In genomic region chr9:118003240-118003639, GRCh38 we compare ENCODE assay signal across 2 cellular contexts.
TF ChIP-seq lines count a peak whose summit lies in the region.

No MANE protein-coding gene starts in this region.

TF ChIP-seq in GM23338, 12 proteins besides CTCF, POLR2A, EP300 and RAD21 (continued from another document):
- TF ChIP-seq ZNF462 (CRISPR knock-in tag; IDR thresholded peaks at IDR 0.05): no peak
- no peak for TF ChIP-seq REST (IDR thresholded peaks at IDR 0.05; ENCODE audit: unreplicated experiment)
- TF ChIP-seq EZH2 (IDR thresholded peaks at IDR 0.05; ENCODE audit: low read depth, unreplicated experiment): no peak
- no peak for TF ChIP-seq CREB1 (CRISPR knock-in tag; IDR thresholded peaks at IDR 0.05; ENCODE audit: low read depth)
- TF ChIP-seq, protein P1, sequence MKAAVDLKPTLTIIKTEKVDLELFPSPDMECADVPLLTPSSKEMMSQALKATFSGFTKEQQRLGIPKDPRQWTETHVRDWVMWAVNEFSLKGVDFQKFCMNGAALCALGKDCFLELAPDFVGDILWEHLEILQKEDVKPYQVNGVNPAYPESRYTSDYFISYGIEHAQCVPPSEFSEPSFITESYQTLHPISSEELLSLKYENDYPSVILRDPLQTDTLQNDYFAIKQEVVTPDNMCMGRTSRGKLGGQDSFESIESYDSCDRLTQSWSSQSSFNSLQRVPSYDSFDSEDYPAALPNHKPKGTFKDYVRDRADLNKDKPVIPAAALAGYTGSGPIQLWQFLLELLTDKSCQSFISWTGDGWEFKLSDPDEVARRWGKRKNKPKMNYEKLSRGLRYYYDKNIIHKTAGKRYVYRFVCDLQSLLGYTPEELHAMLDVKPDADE (IDR thresholded peaks at IDR 0.05): no peak
- TF ChIP-seq NANOG (IDR thresholded peaks at IDR 0.05; ENCODE audit: borderline replicate concordance): no peak
- no peak for TF ChIP-seq JUNB (IDR thresholded peaks at IDR 0.05; ENCODE audit: unreplicated experiment)
- TF ChIP-seq EZH2phosphoT487 (IDR thresholded peaks at IDR 0.05; ENCODE audit: unreplicated experiment): no peak
- TF ChIP-seq ZNF114 (CRISPR knock-in tag; IDR thresholded peaks at IDR 0.05): no peak
TF ChIP-seq in GM23338: peak in this region for 0.

TF ChIP-seq in H1, 55 proteins besides CTCF, POLR2A, EP300 and RAD21 (continued from another document):
- TF ChIP-seq CHD7 (IDR thresholded peaks at IDR 0.05; ENCODE audit: insufficient replicate concordance, low read length) (no peak), SP4 (IDR thresholded peaks at IDR 0.05; ENCODE audit: low read length) (no peak), POU5F1 (IDR thresholded peaks at IDR 0.05; ENCODE audit: low read depth, low read length) (no peak), ZNF274 (IDR thresholded peaks at IDR 0.05; ENCODE audit: borderline replicate concordance, extremely low read depth, low read length) (no peak), CEBPB (IDR thresholded peaks at IDR 0.05; ENCODE audit: low read depth, low read length) (no peak), TAF1 (IDR thresholded peaks at IDR 0.05; ENCODE audit: low read depth, low read length) (no peak), GABPA (IDR thresholded peaks at IDR 0.05; ENCODE audit: borderline replicate concordance, insufficient read depth, low read length) (no peak), FOSL1 (IDR thresholded peaks at IDR 0.05; ENCODE audit: insufficient read depth, low read depth, low read length) (no peak), JUND (IDR thresholded peaks at IDR 0.05; ENCODE audit: low read length) (no peak), TAF7 (optimal IDR thresholded peaks at IDR 0.05; ENCODE audit: borderline replicate concordance, low read depth, low read length) (no peak), TBP (IDR thresholded peaks at IDR 0.05; ENCODE audit: low read depth, low read length) (no peak)
TF ChIP-seq in H1: peak in this region for 0.
